7 cellular contexts compared by ENCODE assay signal in genomic region chr1:205286335-205286950, GRCh38. TPM values are rescaled to one million over a fixed set of nuclear protein-coding genes. Genes with fewer than 3 reads are reported as not detected.
DNase-seq lines count a peak whose midpoint lies in the region; ATAC-seq and TF ChIP-seq lines count a peak whose summit lies in the region.

No MANE protein-coding gene starts in this region.

- H3K9me3 ChIP-seq in neural progenitor cell (ENCODE audit: low read depth): no peaks in the 10 kb centered on the region

- no peaks in the 10 kb centered on the region for H3K79me2 ChIP-seq in neural progenitor cell (ENCODE audit: low read depth)

- peaks cover 65% of the 10 kb centered on the region for H3K4me1 Mint-ChIP-seq in neural progenitor cell

- H3K9ac ChIP-seq in neural progenitor cell: no peak overlapping the region

- no peaks in the 10 kb centered on the region for H4K20me1 ChIP-seq in neural progenitor cell (ENCODE audit: low read depth)

- H3K27ac ChIP-seq in neural progenitor cell (no peak overlapping the region), substantia nigra (ENCODE audit: low read depth, low read length, poor library complexity, severe bottlenecking) (no peak overlapping the region)

- H3K4me3 ChIP-seq in neural progenitor cell: no peak overlapping the region

- peaks cover 6% of the 10 kb centered on the region for H3K27me3 Mint-ChIP-seq in neural progenitor cell (ENCODE audit: insufficient read depth, low read depth)

- H2AFZ ChIP-seq in neural progenitor cell (replicated peaks): no peak overlapping the region

- peak overlapping the region; percentile 98 for H3K27ac Mint-ChIP-seq in neural progenitor cell

- peak; percentile 31 for ATAC-seq in GM21423 (IDR thresholded peaks at IDR 0.05; ENCODE audit: unreplicated experiment)

- DNase-seq in NOMO-1 treated with dmso at 0.1 percent for 144 hours (lab: John Stamatoyannopoulos, UW; ENCODE audit: unreplicated experiment) (peak; percentile 32), neural progenitor cell (ENCODE audit: low spot score) (no peak), substantia nigra (lab: John Stamatoyannopoulos, UW) (no peak), cerebellum (ENCODE audit: low spot score) (no peak), DMS53 (lab: John Stamatoyannopoulos, UW) (no peak)
- peak; percentile 83 for DNase-seq in activated effector memory CD4-positive, alpha-beta T cell treated with anti-CD3 and anti-CD28 coated beads, Interleukin-2, amount 50 U/mL, for 16 hours

- peaks cover 34% of the 10 kb centered on the region for H3F3A ChIP-seq in neural progenitor cell (ENCODE audit: low read depth)

- TF ChIP-seq CTCF in neural progenitor cell (IDR thresholded peaks at IDR 0.05): no peak

- H3K4me2 ChIP-seq in neural progenitor cell: no peak overlapping the region

- no peaks in the 10 kb centered on the region for H3K36me3 Mint-ChIP-seq in neural progenitor cell

- no peaks in the 10 kb centered on the region for H3K27me3 ChIP-seq in neural progenitor cell

- H3K4me1 ChIP-seq in neural progenitor cell: peaks cover 51% of the 10 kb centered on the region

- H3K4me3 Mint-ChIP-seq in neural progenitor cell: peak overlapping the region; percentile 60

- H3K9me3 Mint-ChIP-seq in neural progenitor cell: no peaks in the 10 kb centered on the region

- H3K36me3 ChIP-seq in neural progenitor cell: no peaks in the 10 kb centered on the region

RNA-seq across cellular contexts. Expression of gene NUAK2, which starts 35.1 kb away (rescaled TPM):
- total RNA-seq in neural progenitor cell (ENCODE audit: low replicate concordance): 29.4 and 56.2 TPM in 2 replicates
- 1.3 TPM for total RNA-seq in cerebellum

RNA-seq across cellular contexts. Expression of gene TMCC2, which starts 58.7 kb away (rescaled TPM):
- total RNA-seq in neural progenitor cell (ENCODE audit: low replicate concordance) (7.1 and 12.1 TPM in 2 replicates), cerebellum (18.7 TPM)

Comparison
In these comparisons a context has a peak if more than half of its experiments do, and no peak if none do; other contexts are left out.
1. DNase-seq: peak in NOMO-1 treated with dmso at 0.1 percent for 144 hours (single experiment) and activated effector memory CD4-positive, alpha-beta T cell treated with anti-CD3 and anti-CD28 coated beads, Interleukin-2, amount 50 U/mL, for 16 hours (single experiment); none in neural progenitor cell (single experiment), substantia nigra (0 of 49), cerebellum (single experiment) and DMS53 (single experiment).
2. RNA of gene NUAK2, which starts 35.1 kb away (total RNA-seq): 29.4 to 56.2 TPM in neural progenitor cell; 1.3 TPM in cerebellum (single experiment); every median in the first group is over 10 times any median in the second.